Comparison of ENCODE assay signal across 22 cellular contexts in genomic region chr3:49053543-49053942, GRCh38. TPM values are rescaled to one million over a fixed set of nuclear protein-coding genes. Genes with fewer than 3 reads are reported as not detected.
DNase-seq lines count a peak whose midpoint lies in the region; ATAC-seq, FAIRE-seq and TF ChIP-seq lines count a peak whose summit lies in the region.
"Had no signal": no experiment of that assay in that cellular context is flagged by ENCODE, and none has a peak within 500 bp of the region (broad histone marks: within the 10 kb centered on the region; RNA-seq: fewer than 3 reads in every experiment).

No MANE protein-coding gene starts in this region.

- H2BK120ac ChIP-seq in mesendoderm (ENCODE audit: low read depth, low read length): no peak overlapping the region

- BruUV-seq in HepG2 (replicated peaks; lab: Mats Ljungman, UMichigan) (TSS peak; percentile 51), Panc1 (replicated peaks; lab: Mats Ljungman, UMichigan) (TSS peak; percentile 72)

- H3K9ac ChIP-seq in HepG2 (ENCODE audit: insufficient read depth, low read depth, low read length) (no peak overlapping the region), mesendoderm (ENCODE audit: low read length) (no peak overlapping the region)
- H3K9ac ChIP-seq: BLaER1 treated with 17β-estradiol and CSF1 and Interleukin-3, amounts not matched to agents 10 nM and 100 nM had no signal

- H4K8ac ChIP-seq in mesendoderm (ENCODE audit: low read depth, low read length): no peak overlapping the region

- no peak for TF ChIP-seq RAD21 in HepG2 (CRISPR knock-in tag; IDR thresholded peaks at IDR 0.05)

- H3K79me2 ChIP-seq in HepG2 (ENCODE audit: insufficient read depth, low read length) (peaks cover 4% of the 10 kb centered on the region), mesendoderm (ENCODE audit: control insufficient read depth, insufficient read depth, low read length) (peaks cover 5% of the 10 kb centered on the region)

- H3K4me1 ChIP-seq in HepG2 (ENCODE audit: insufficient read depth, low read length) (peaks cover 27% of the 10 kb centered on the region), right lobe of liver (no peaks in the 10 kb centered on the region), Panc1 (ENCODE audit: control insufficient read depth, insufficient read depth, low read length) (no peaks in the 10 kb centered on the region), mesendoderm (ENCODE audit: control insufficient read depth, low read depth, low read length) (no peaks in the 10 kb centered on the region), esophagus muscularis mucosa (peaks cover 0 to 9% (median 7%) of the 10 kb centered on the region in 4 donors)
- H3K4me1 ChIP-seq: A549, Peyer's patch had no signal

- no peak overlapping the region for H3K4ac ChIP-seq in mesendoderm (ENCODE audit: low read depth, low read length)

- H3K18ac ChIP-seq in mesendoderm (ENCODE audit: low read length): no peak overlapping the region

- no peak overlapping the region for H2BK15ac ChIP-seq in mesendoderm (replicated peaks; ENCODE audit: low read depth)

- no peak for TF ChIP-seq CTCF in HepG2 (CRISPR knock-in tag; IDR thresholded peaks at IDR 0.05)
- no peak for TF ChIP-seq CTCF in right lobe of liver (IDR thresholded peaks at IDR 0.05)
- TF ChIP-seq CTCF in Panc1 (IDR thresholded peaks at IDR 0.05): no peak
- no peak for TF ChIP-seq CTCF in esophagus muscularis mucosa (IDR thresholded peaks at IDR 0.05)

- in situ Hi-C loops in HepG2 (cut with HindIII; ENCODE audit: extremely low pct_ligation_motif_present, low pct_unique_long_range_greater_than_20kb) (no loop called here), Panc1 (cut with HindIII; ENCODE audit: low pct_unique_long_range_greater_than_20kb, low sequenced_read_pairs) (no loop called here)

- 0 out of 2 replicates have a peak, but pooled peaks cover 5% of the 10 kb centered on the region for H4K20me1 ChIP-seq in HepG2 (ENCODE audit: insufficient read depth, low read length)

- TF ChIP-seq POLR2A in HepG2 (IDR thresholded peaks at IDR 0.05; ENCODE audit: insufficient read depth in 1 of 2, low read depth in 2 of 2, low read length in 2 of 2) (no peak), right lobe of liver (IDR thresholded peaks at IDR 0.05) (no peak), esophagus muscularis mucosa (IDR thresholded peaks at IDR 0.05; ENCODE audit: low read depth) (no peak)

- no peak overlapping the region for H3K4me3 ChIP-seq in HepG2 (replicated peaks in 1 of 3; ENCODE audit: insufficient read depth in 1 of 3, low read depth in 2 of 3, low read length in 3 of 3)
- no peak overlapping the region for H3K4me3 ChIP-seq in right lobe of liver
- no peak overlapping the region for H3K4me3 ChIP-seq in Panc1 (ENCODE audit: low read depth in 2 of 2, low read length in 2 of 2)
- no peak overlapping the region for H3K4me3 ChIP-seq in mesendoderm (ENCODE audit: low read length)
- H3K4me3 ChIP-seq in esophagus muscularis mucosa: no peak overlapping the region
- H3K4me3 ChIP-seq: A549; BLaER1 treated with 17β-estradiol and CSF1 and Interleukin-3, amounts not matched to agents 10 nM and 100 nM; Peyer's patch had no signal

- no peak overlapping the region for H3K27ac ChIP-seq in HepG2 (ENCODE audit: extremely low read length, insufficient read depth, low read length)
- H3K27ac ChIP-seq in right lobe of liver: no peak overlapping the region
- H3K27ac ChIP-seq in Panc1 (ENCODE audit: low read length): no peak overlapping the region
- H3K27ac ChIP-seq in mesendoderm (ENCODE audit: low read depth, low read length): no peak overlapping the region
- H3K27ac ChIP-seq in esophagus muscularis mucosa (replicated peaks in 1 of 4): no peak overlapping the region
- H3K27ac ChIP-seq: A549; BLaER1 treated with 17β-estradiol and CSF1 and Interleukin-3, amounts not matched to agents 10 nM and 100 nM; Peyer's patch had no signal

- no peak overlapping the region for H3K4me2 ChIP-seq in HepG2 (ENCODE audit: low read depth, low read length)
- H3K4me2 ChIP-seq in mesendoderm (ENCODE audit: low read length): no peak overlapping the region
- H3K4me2 ChIP-seq: A549; BLaER1 treated with 17β-estradiol and CSF1 and Interleukin-3, amounts not matched to agents 10 nM and 100 nM had no signal

- no peak for DNase-seq in HepG2 (ENCODE audit: low spot score)
- no peak for DNase-seq in right lobe of liver
- peak; percentile 17 for DNase-seq in MV-4-11 (lab: John Stamatoyannopoulos, UW)
- DNase-seq in Panc1 (ENCODE audit: low read depth, low spot score): no peak
- no peak for DNase-seq in GM19238 (ENCODE audit: insufficient read length, low spot score)
- no peak for DNase-seq in mesendoderm
- no peak for DNase-seq in esophagus muscularis mucosa (ENCODE audit: extremely low spot score)
- DNase-seq: AML-193; CD4-positive, alpha-beta T cell; Karpas-422; NCI-H1048; NCI-H1417 treated with DMSO at 0.1 percent for 48 hours; NCI-H1694 treated with DMSO at 0.1 percent for 48 hours; NCI-H2081; NCI-H2227 treated with DMSO at 0.1 percent for 48 hours; NCI-H526 treated with DMSO at 0.1 percent for 48 hours; Peyer's patch; SHP77 treated with DMSO at 0.1 percent for 48 hours; T-helper 1 cell had no signal

- H3K23ac ChIP-seq in mesendoderm (ENCODE audit: low read length): no peak overlapping the region

- H2AFZ ChIP-seq in HepG2 (ENCODE audit: low read length): no peak overlapping the region

- H3K9me3 ChIP-seq in HepG2 (ENCODE audit: low read length): no peaks in the 10 kb centered on the region
- H3K9me3 ChIP-seq in right lobe of liver: no peaks in the 10 kb centered on the region
- no peaks in the 10 kb centered on the region for H3K9me3 ChIP-seq in Panc1 (ENCODE audit: control insufficient read depth, insufficient read depth, low read depth, low read length)
- no peaks in the 10 kb centered on the region for H3K9me3 ChIP-seq in esophagus muscularis mucosa
- H3K9me3 ChIP-seq: A549; BLaER1 treated with 17β-estradiol and CSF1 and Interleukin-3, amounts not matched to agents 10 nM and 100 nM; Peyer's patch had no signal

- ATAC-seq in HepG2 (no peak), right lobe of liver (no peak), Panc1 (no peak)
- ATAC-seq: A549 had no signal

- no peak overlapping the region for H3K56ac ChIP-seq in mesendoderm (ENCODE audit: low read length)

- H2AK5ac ChIP-seq in mesendoderm (ENCODE audit: low read length): no peak overlapping the region

- CTCF ChIA-PET in HepG2 (lab: Yijun Ruan, JAX; ENCODE audit: low intra/inter-chr PET ratio, low total read pairs): no interaction called here
- CTCF ChIA-PET in Panc1 (lab: Charles Lee): no interaction called here

- FAIRE-seq in HepG2 (lab: Jason Lieb, UNC): no peak
- FAIRE-seq: A549, D721Med had no signal

- H3K27me3 ChIP-seq in HepG2 (ENCODE audit: control insufficient read depth in 1 of 2, insufficient read depth in 2 of 2, low read length in 2 of 2): no peaks in the 10 kb centered on the region
- H3K27me3 ChIP-seq in right lobe of liver: no peaks in the 10 kb centered on the region
- no peaks in the 10 kb centered on the region for H3K27me3 ChIP-seq in Panc1 (ENCODE audit: control insufficient read depth, insufficient read depth, low read length)
- H3K27me3 ChIP-seq in mesendoderm (ENCODE audit: insufficient read depth, low read length, poor library complexity): no peaks in the 10 kb centered on the region
- no peaks in the 10 kb centered on the region for H3K27me3 ChIP-seq in esophagus muscularis mucosa
- H3K27me3 ChIP-seq: BLaER1 treated with 17β-estradiol and CSF1 and Interleukin-3, amounts not matched to agents 10 nM and 100 nM; Peyer's patch had no signal

- no peak overlapping the region for H4K5ac ChIP-seq in mesendoderm (ENCODE audit: low read length)

- H2BK5ac ChIP-seq in mesendoderm (ENCODE audit: low read length): no peak overlapping the region

- intact Hi-C loops in HepG2 (cut with micrococcal nuclease; ENCODE audit: unreplicated experiment) (no loop called here), right lobe of liver (cut with DNase I) (no loop called here), Panc1 (cut with micrococcal nuclease; ENCODE audit: unreplicated experiment) (no loop called here), esophagus muscularis mucosa (cut with DNase I) (no loop called here)

- peaks cover 28 to 68% of the 10 kb centered on the region in 2 experiments for H3K36me3 ChIP-seq in HepG2 (replicated peaks in 1 of 2; ENCODE audit: control insufficient read depth in 1 of 2, insufficient read depth in 2 of 2, low read length in 2 of 2)
- H3K36me3 ChIP-seq in right lobe of liver: peaks cover 9 to 41% (median 15%) of the 10 kb centered on the region in 4 donors
- H3K36me3 ChIP-seq in Panc1 (ENCODE audit: control insufficient read depth, insufficient read depth, low read length): peaks cover 3% of the 10 kb centered on the region; the same call in 1 of the 2 replicates
- peaks cover 24% of the 10 kb centered on the region for H3K36me3 ChIP-seq in mesendoderm (ENCODE audit: control insufficient read depth, insufficient read depth, low read length)
- H3K36me3 ChIP-seq in esophagus muscularis mucosa: peaks cover 26 to 81% (median 69%) of the 10 kb centered on the region in 4 donors

- no peak for TF ChIP-seq EP300 in HepG2 (IDR thresholded peaks at IDR 0.05; ENCODE audit: low read depth in 2 of 2, low read length in 2 of 2)
- TF ChIP-seq EP300 in HepG2 (CRISPR knock-in tag; IDR thresholded peaks at IDR 0.05; ENCODE audit: borderline replicate concordance): no peak
- no peak for TF ChIP-seq EP300 in esophagus muscularis mucosa (IDR thresholded peaks at IDR 0.05)

- H3K79me1 ChIP-seq in mesendoderm (ENCODE audit: low read length): peaks cover 9% of the 10 kb centered on the region

- 100% methylated on average over 1 of the region's 1 CpG for whole genome bisulfite sequencing in HepG2 (ENCODE audit: low lambda C conversion rate)
- WGBS in right lobe of liver (ENCODE audit: insufficient coverage, low coverage, low lambda C conversion rate, missing lambda C conversion rate): 67% methylated on average over 1 of the region's 1 CpG
- WGBS in mesendoderm (ENCODE audit: extremely low coverage, insufficient coverage, low lambda C conversion rate): no CpG with 5 or more reads among the region's 1 CpG
- 85% methylated on average over 1 of the region's 1 CpG for WGBS in esophagus muscularis mucosa

- POLR2A ChIA-PET in HepG2 (lab: Yijun Ruan, JAX) (interaction anchor here (1.5 kb wide), 1 partner anchor 24 kb away, joined by 4 read pairs; the partner anchor contains the start of gene IMPDH2), Panc1 (lab: Charles Lee) (no interaction called here)

RNA-seq across cellular contexts. Expression of gene IMPDH2, which starts 24.3 kb away (rescaled TPM):
- total RNA-seq in HepG2 (2016; rRNA removed; fragmentation: Illumina TruSeq; extraction: Trizol): 260 and 344 TPM in 2 replicates
- 94.1 and 106 TPM in 2 replicates for total RNA-seq in HepG2 (2016; cell fraction: cytosol; rRNA removed; fragmentation: Illumina TruSeq; extraction: Trizol; ENCODE audit: low read depth)
- 263 and 346 TPM in 2 replicates for total RNA-seq in HepG2 (2016; cell fraction: insoluble cytoplasmic fraction; rRNA removed; fragmentation: Illumina TruSeq; extraction: Trizol)
- total RNA-seq in HepG2 (2016; cell fraction: membrane; rRNA removed; fragmentation: Illumina TruSeq; extraction: Trizol): 186 and 193 TPM in 2 replicates
- 117 and 127 TPM in 2 replicates for total RNA-seq in HepG2 (2016; cell fraction: nucleus; rRNA removed; fragmentation: Illumina TruSeq; extraction: Trizol)
- polyA plus RNA-seq in HepG2 (2011; rRNA removed): 248 and 252 TPM in 2 replicates
- 227 and 254 TPM in 2 replicates for polyA plus RNA-seq in HepG2 (2011; cell fraction: cytosol; rRNA removed)
- 167 and 184 TPM in 2 replicates for polyA plus RNA-seq in HepG2 (2011; cell fraction: nucleus; rRNA removed)
- 171 and 213 TPM in 2 replicates for polyA plus RNA-seq in HepG2 (2012)
- 80.1 and 88.8 TPM in 2 replicates for polyA plus RNA-seq in HepG2 (2016; cell fraction: cytosol; fragmentation: Illumina TruSeq; extraction: Trizol; ENCODE audit: low read depth)
- polyA plus RNA-seq in HepG2 (2016; cell fraction: insoluble cytoplasmic fraction; fragmentation: Illumina TruSeq; extraction: Trizol; ENCODE audit: low read depth): 319 and 340 TPM in 2 replicates
- 142 and 165 TPM in 2 replicates for polyA plus RNA-seq in HepG2 (2016; cell fraction: membrane; fragmentation: Illumina TruSeq; extraction: Trizol; ENCODE audit: low read depth)
- polyA plus RNA-seq in HepG2 (2016; cell fraction: nucleus; fragmentation: Illumina TruSeq; extraction: Trizol; ENCODE audit: insufficient read depth, low read depth): 169 and 178 TPM in 2 replicates
- polyA minus RNA-seq in HepG2 (2011; rRNA and poly(A)+ RNA removed; ENCODE audit: low replicate concordance): 431 and 698 TPM in 2 replicates
- polyA minus RNA-seq in HepG2 (2011; cell fraction: cytosol; rRNA and poly(A)+ RNA removed): 171 and 193 TPM in 2 replicates
- polyA minus RNA-seq in HepG2 (2011; cell fraction: nucleus; rRNA and poly(A)+ RNA removed): 84.5 and 109 TPM in 2 replicates
- total RNA-seq in right lobe of liver: 10 to 100 TPM; 32.0 to 57.3 (median 39.0) TPM
- total RNA-seq in Panc1 (2021; ENCODE audit: unreplicated experiment): 149 TPM
- 163 TPM for polyA plus RNA-seq in Panc1 (2012; ENCODE audit: insufficient read length)
- polyA plus RNA-seq in mesendoderm (2013, experiment 1 of 2): 301 TPM
- polyA plus RNA-seq in mesendoderm (2013, experiment 2 of 2): 302 TPM
- total RNA-seq in esophagus muscularis mucosa: 100 to 1,000 TPM in 3 of 4 donors, 10 to 100 TPM in 1; 71.0 to 174 (median 123) TPM

RNA-seq across cellular contexts. Expression of gene NDUFAF3, which starts 31.6 kb away (rescaled TPM):
- total RNA-seq in HepG2 (2016; rRNA removed; fragmentation: Illumina TruSeq; extraction: Trizol) (50.0 and 51.9 TPM in 2 replicates), right lobe of liver (100 to 1,000 TPM in 1 of 6 experiments, 10 to 100 TPM in 5; 39.2 to 100 (median 44.8) TPM), Panc1 (2021; ENCODE audit: unreplicated experiment) (101 TPM), esophagus muscularis mucosa (100 to 1,000 TPM in 3 of 4 donors, 10 to 100 TPM in 1; 90.9 to 142 (median 116) TPM)
- total RNA-seq in HepG2 (2016; cell fraction: cytosol; rRNA removed; fragmentation: Illumina TruSeq; extraction: Trizol; ENCODE audit: low read depth): 26.9 and 32.9 TPM in 2 replicates
- total RNA-seq in HepG2 (2016; cell fraction: insoluble cytoplasmic fraction; rRNA removed; fragmentation: Illumina TruSeq; extraction: Trizol): 52.3 and 61.1 TPM in 2 replicates
- total RNA-seq in HepG2 (2016; cell fraction: membrane; rRNA removed; fragmentation: Illumina TruSeq; extraction: Trizol): 26.1 and 38.8 TPM in 2 replicates
- 24.4 and 30.9 TPM in 2 replicates for total RNA-seq in HepG2 (2016; cell fraction: nucleus; rRNA removed; fragmentation: Illumina TruSeq; extraction: Trizol)
- polyA plus RNA-seq in HepG2 (2011; rRNA removed): 39.0 and 42.0 TPM in 2 replicates
- 32.1 and 56.3 TPM in 2 replicates for polyA plus RNA-seq in HepG2 (2011; cell fraction: cytosol; rRNA removed)
- 29.5 and 32.3 TPM in 2 replicates for polyA plus RNA-seq in HepG2 (2011; cell fraction: nucleus; rRNA removed)
- polyA plus RNA-seq in HepG2 (2012): 31.0 and 39.6 TPM in 2 replicates
- 31.0 and 36.1 TPM in 2 replicates for polyA plus RNA-seq in HepG2 (2016; cell fraction: cytosol; fragmentation: Illumina TruSeq; extraction: Trizol; ENCODE audit: low read depth)
- 63.6 and 69.8 TPM in 2 replicates for polyA plus RNA-seq in HepG2 (2016; cell fraction: insoluble cytoplasmic fraction; fragmentation: Illumina TruSeq; extraction: Trizol; ENCODE audit: low read depth)
- 28.9 and 36.0 TPM in 2 replicates for polyA plus RNA-seq in HepG2 (2016; cell fraction: membrane; fragmentation: Illumina TruSeq; extraction: Trizol; ENCODE audit: low read depth)
- polyA plus RNA-seq in HepG2 (2016; cell fraction: nucleus; fragmentation: Illumina TruSeq; extraction: Trizol; ENCODE audit: insufficient read depth, low read depth): 39.0 and 43.6 TPM in 2 replicates
- polyA minus RNA-seq in HepG2 (2011; rRNA and poly(A)+ RNA removed; ENCODE audit: low replicate concordance): 70.8 and 119 TPM in 2 replicates
- 23.8 and 35.3 TPM in 2 replicates for polyA minus RNA-seq in HepG2 (2011; cell fraction: cytosol; rRNA and poly(A)+ RNA removed)
- polyA minus RNA-seq in HepG2 (2011; cell fraction: nucleus; rRNA and poly(A)+ RNA removed): 27.4 and 27.9 TPM in 2 replicates
- 127 TPM for polyA plus RNA-seq in Panc1 (2012; ENCODE audit: insufficient read length)
- polyA plus RNA-seq in mesendoderm (2013, experiment 1 of 2): 35.6 TPM
- polyA plus RNA-seq in mesendoderm (2013, experiment 2 of 2): 35.4 TPM

RNA-seq across cellular contexts. Expression of gene DALRD3, which starts 35.2 kb away (rescaled TPM):
- total RNA-seq in HepG2 (2016; rRNA removed; fragmentation: Illumina TruSeq; extraction: Trizol) (18.3 and 19.9 TPM in 2 replicates), right lobe of liver (10 to 100 TPM in 2 of 6 experiments, 1 to 10 TPM in 4; 7.5 to 17.0 (median 8.1) TPM), Panc1 (2021; ENCODE audit: unreplicated experiment) (22.5 TPM), esophagus muscularis mucosa (10 to 100 TPM; 12.4 to 31.5 (median 20.1) TPM)
- 8.0 and 9.1 TPM in 2 replicates for total RNA-seq in HepG2 (2016; cell fraction: cytosol; rRNA removed; fragmentation: Illumina TruSeq; extraction: Trizol; ENCODE audit: low read depth)
- 17.2 and 17.7 TPM in 2 replicates for total RNA-seq in HepG2 (2016; cell fraction: insoluble cytoplasmic fraction; rRNA removed; fragmentation: Illumina TruSeq; extraction: Trizol)
- total RNA-seq in HepG2 (2016; cell fraction: membrane; rRNA removed; fragmentation: Illumina TruSeq; extraction: Trizol): 13.3 and 16.1 TPM in 2 replicates
- 12.3 and 12.5 TPM in 2 replicates for total RNA-seq in HepG2 (2016; cell fraction: nucleus; rRNA removed; fragmentation: Illumina TruSeq; extraction: Trizol)
- polyA plus RNA-seq in HepG2 (2011; rRNA removed): 31.7 and 36.5 TPM in 2 replicates
- 28.5 and 42.5 TPM in 2 replicates for polyA plus RNA-seq in HepG2 (2011; cell fraction: cytosol; rRNA removed)
- polyA plus RNA-seq in HepG2 (2011; cell fraction: nucleus; rRNA removed): 69.2 and 85.2 TPM in 2 replicates
- 10.7 and 12.1 TPM in 2 replicates for polyA plus RNA-seq in HepG2 (2012)
- polyA plus RNA-seq in HepG2 (2016; cell fraction: cytosol; fragmentation: Illumina TruSeq; extraction: Trizol; ENCODE audit: low read depth): 6.0 and 7.7 TPM in 2 replicates
- 16.3 and 17.2 TPM in 2 replicates for polyA plus RNA-seq in HepG2 (2016; cell fraction: insoluble cytoplasmic fraction; fragmentation: Illumina TruSeq; extraction: Trizol; ENCODE audit: low read depth)
- polyA plus RNA-seq in HepG2 (2016; cell fraction: membrane; fragmentation: Illumina TruSeq; extraction: Trizol; ENCODE audit: low read depth): 10.6 and 11.7 TPM in 2 replicates
- polyA plus RNA-seq in HepG2 (2016; cell fraction: nucleus; fragmentation: Illumina TruSeq; extraction: Trizol; ENCODE audit: insufficient read depth, low read depth): 23.7 and 24.6 TPM in 2 replicates
- 62.8 and 69.7 TPM in 2 replicates for polyA minus RNA-seq in HepG2 (2011; rRNA and poly(A)+ RNA removed; ENCODE audit: low replicate concordance)
- polyA minus RNA-seq in HepG2 (2011; cell fraction: cytosol; rRNA and poly(A)+ RNA removed): 9.5 and 20.9 TPM in 2 replicates
- 11.2 and 17.4 TPM in 2 replicates for polyA minus RNA-seq in HepG2 (2011; cell fraction: nucleus; rRNA and poly(A)+ RNA removed)
- polyA plus RNA-seq in Panc1 (2012; ENCODE audit: insufficient read length): 39.5 TPM
- 24.5 TPM for polyA plus RNA-seq in mesendoderm (2013, experiment 1 of 2)
- 25.7 TPM for polyA plus RNA-seq in mesendoderm (2013, experiment 2 of 2)

RNA-seq across cellular contexts. Expression of gene QRICH1, which starts 40.3 kb away (rescaled TPM):
- total RNA-seq in HepG2 (2016; rRNA removed; fragmentation: Illumina TruSeq; extraction: Trizol) (35.5 and 52.6 TPM in 2 replicates), right lobe of liver (10 to 100 TPM; 21.9 to 35.7 (median 31.7) TPM), Panc1 (2021; ENCODE audit: unreplicated experiment) (79.9 TPM), esophagus muscularis mucosa (100 to 1,000 TPM in 1 of 4 donors, 10 to 100 TPM in 3; 81.8 to 228 (median 91.2) TPM)
- total RNA-seq in HepG2 (2016; cell fraction: cytosol; rRNA removed; fragmentation: Illumina TruSeq; extraction: Trizol; ENCODE audit: low read depth): 266 and 294 TPM in 2 replicates
- 33.2 and 51.7 TPM in 2 replicates for total RNA-seq in HepG2 (2016; cell fraction: insoluble cytoplasmic fraction; rRNA removed; fragmentation: Illumina TruSeq; extraction: Trizol)
- total RNA-seq in HepG2 (2016; cell fraction: membrane; rRNA removed; fragmentation: Illumina TruSeq; extraction: Trizol): 41.6 and 44.2 TPM in 2 replicates
- total RNA-seq in HepG2 (2016; cell fraction: nucleus; rRNA removed; fragmentation: Illumina TruSeq; extraction: Trizol): 41.5 and 47.9 TPM in 2 replicates
- 97.3 and 102 TPM in 2 replicates for polyA plus RNA-seq in HepG2 (2011; rRNA removed)
- polyA plus RNA-seq in HepG2 (2011; cell fraction: cytosol; rRNA removed): 42.9 and 53.6 TPM in 2 replicates
- 255 and 263 TPM in 2 replicates for polyA plus RNA-seq in HepG2 (2011; cell fraction: nucleus; rRNA removed)
- polyA plus RNA-seq in HepG2 (2012): 28.8 and 36.3 TPM in 2 replicates
- polyA plus RNA-seq in HepG2 (2016; cell fraction: cytosol; fragmentation: Illumina TruSeq; extraction: Trizol; ENCODE audit: low read depth): 2.6 and 2.7 TPM in 2 replicates
- polyA plus RNA-seq in HepG2 (2016; cell fraction: insoluble cytoplasmic fraction; fragmentation: Illumina TruSeq; extraction: Trizol; ENCODE audit: low read depth): 36.0 and 40.4 TPM in 2 replicates
- polyA plus RNA-seq in HepG2 (2016; cell fraction: membrane; fragmentation: Illumina TruSeq; extraction: Trizol; ENCODE audit: low read depth): 7.9 and 8.4 TPM in 2 replicates
- polyA plus RNA-seq in HepG2 (2016; cell fraction: nucleus; fragmentation: Illumina TruSeq; extraction: Trizol; ENCODE audit: insufficient read depth, low read depth): 124 and 129 TPM in 2 replicates
- 112 and 145 TPM in 2 replicates for polyA minus RNA-seq in HepG2 (2011; rRNA and poly(A)+ RNA removed; ENCODE audit: low replicate concordance)
- 63.6 and 68.3 TPM in 2 replicates for polyA minus RNA-seq in HepG2 (2011; cell fraction: cytosol; rRNA and poly(A)+ RNA removed)
- 49.3 and 63.3 TPM in 2 replicates for polyA minus RNA-seq in HepG2 (2011; cell fraction: nucleus; rRNA and poly(A)+ RNA removed)
- 53.5 TPM for polyA plus RNA-seq in Panc1 (2012; ENCODE audit: insufficient read length)
- polyA plus RNA-seq in mesendoderm (2013, experiment 1 of 2): 123 TPM
- 126 TPM for polyA plus RNA-seq in mesendoderm (2013, experiment 2 of 2)

RNA-seq across cellular contexts. Expression of gene WDR6, which starts 46.4 kb away (rescaled TPM):
- total RNA-seq in HepG2 (2016; rRNA removed; fragmentation: Illumina TruSeq; extraction: Trizol): 71.2 and 73.4 TPM in 2 replicates
- 3.5 and 5.3 TPM in 2 replicates for total RNA-seq in HepG2 (2016; cell fraction: cytosol; rRNA removed; fragmentation: Illumina TruSeq; extraction: Trizol; ENCODE audit: low read depth)
- total RNA-seq in HepG2 (2016; cell fraction: insoluble cytoplasmic fraction; rRNA removed; fragmentation: Illumina TruSeq; extraction: Trizol): 62.0 and 83.0 TPM in 2 replicates
- total RNA-seq in HepG2 (2016; cell fraction: membrane; rRNA removed; fragmentation: Illumina TruSeq; extraction: Trizol): 11.9 and 16.0 TPM in 2 replicates
- 75.4 and 75.5 TPM in 2 replicates for total RNA-seq in HepG2 (2016; cell fraction: nucleus; rRNA removed; fragmentation: Illumina TruSeq; extraction: Trizol)
- 139 and 187 TPM in 2 replicates for polyA plus RNA-seq in HepG2 (2011; rRNA removed)
- 54.1 and 69.9 TPM in 2 replicates for polyA plus RNA-seq in HepG2 (2011; cell fraction: cytosol; rRNA removed)
- polyA plus RNA-seq in HepG2 (2011; cell fraction: nucleus; rRNA removed): 948 and 1,074 TPM in 2 replicates
- polyA plus RNA-seq in HepG2 (2012): 82.4 and 107 TPM in 2 replicates
- polyA plus RNA-seq in HepG2 (2016; cell fraction: cytosol; fragmentation: Illumina TruSeq; extraction: Trizol; ENCODE audit: low read depth): 3.7 and 3.8 TPM in 2 replicates
- 65.3 and 72.1 TPM in 2 replicates for polyA plus RNA-seq in HepG2 (2016; cell fraction: insoluble cytoplasmic fraction; fragmentation: Illumina TruSeq; extraction: Trizol; ENCODE audit: low read depth)
- 8.5 and 9.3 TPM in 2 replicates for polyA plus RNA-seq in HepG2 (2016; cell fraction: membrane; fragmentation: Illumina TruSeq; extraction: Trizol; ENCODE audit: low read depth)
- polyA plus RNA-seq in HepG2 (2016; cell fraction: nucleus; fragmentation: Illumina TruSeq; extraction: Trizol; ENCODE audit: insufficient read depth, low read depth): 267 and 275 TPM in 2 replicates
- polyA minus RNA-seq in HepG2 (2011; rRNA and poly(A)+ RNA removed; ENCODE audit: low replicate concordance): 181 and 224 TPM in 2 replicates
- 39.8 and 50.4 TPM in 2 replicates for polyA minus RNA-seq in HepG2 (2011; cell fraction: cytosol; rRNA and poly(A)+ RNA removed)
- polyA minus RNA-seq in HepG2 (2011; cell fraction: nucleus; rRNA and poly(A)+ RNA removed): 60.6 and 69.1 TPM in 2 replicates
- total RNA-seq in right lobe of liver: 10 to 100 TPM; 35.7 to 72.9 (median 65.4) TPM
- total RNA-seq in Panc1 (2021; ENCODE audit: unreplicated experiment): 142 TPM
- polyA plus RNA-seq in Panc1 (2012; ENCODE audit: insufficient read length): 141 TPM
- polyA plus RNA-seq in mesendoderm (2013, experiment 1 of 2): 73.5 TPM
- 74.2 TPM for polyA plus RNA-seq in mesendoderm (2013, experiment 2 of 2)
- total RNA-seq in esophagus muscularis mucosa: 100 to 1,000 TPM in 1 of 4 donors, 10 to 100 TPM in 3; 77.2 to 101 (median 89.0) TPM
